In genomic region chr7:131111081-131111576, GRCh38 we compare ENCODE assay signal across 8 cellular contexts.
DNase-seq lines count a peak whose midpoint lies in the region; ATAC-seq and TF ChIP-seq lines count a peak whose summit lies in the region.

No MANE protein-coding gene starts in this region.

- no peak for ATAC-seq in HG02970 (IDR thresholded peaks at IDR 0.05; ENCODE audit: low FRiP score, unreplicated experiment)
- no peak for ATAC-seq in HG03135 (IDR thresholded peaks at IDR 0.05; ENCODE audit: unreplicated experiment)

- H2BK120ac ChIP-seq in mesendoderm (ENCODE audit: low read depth, low read length) = no peak overlapping the region

- no peak for TF ChIP-seq POLR2A in vagina (IDR thresholded peaks at IDR 0.05)

- H3K23ac ChIP-seq in mesendoderm (ENCODE audit: low read length) = no peak overlapping the region

- no peak for TF ChIP-seq CTCF in BE2C (IDR thresholded peaks at IDR 0.05; ENCODE audit: low read depth, low read length)
- no peak for TF ChIP-seq CTCF in vagina (IDR thresholded peaks at IDR 0.05)

- H3K4me1 ChIP-seq in BE2C (no peaks in the 10 kb centered on the region; the same call in 1 of the 2 replicates), GM23248 (ENCODE audit: insufficient read depth) (peaks cover 11% of the 10 kb centered on the region), mesendoderm (ENCODE audit: control insufficient read depth, low read depth, low read length) (peaks cover 5% of the 10 kb centered on the region), vagina (peaks cover 22% of the 10 kb centered on the region)

- no peak overlapping the region for H4K5ac ChIP-seq in mesendoderm (ENCODE audit: low read length)

- H3F3A ChIP-seq in GM23248 (ENCODE audit: insufficient read depth) = peaks cover 26% of the 10 kb centered on the region

- intact Hi-C loops in vagina (cut with DNase I) = no loop called here

- H4K20me1 ChIP-seq in GM23248 (ENCODE audit: insufficient read depth) = no peaks in the 10 kb centered on the region

- H3K9ac ChIP-seq in GM23248 = peak overlapping the region; percentile 98
- H3K9ac ChIP-seq in mesendoderm (ENCODE audit: low read length) = no peak overlapping the region

- in situ Hi-C loops in GM23248 (cut with MboI) = no loop called here

- no peak overlapping the region for H2BK15ac ChIP-seq in mesendoderm (replicated peaks; ENCODE audit: low read depth)

- peaks cover 75% of the 10 kb centered on the region for H3K79me2 ChIP-seq in GM23248 (ENCODE audit: insufficient read depth)
- no peaks in the 10 kb centered on the region for H3K79me2 ChIP-seq in mesendoderm (ENCODE audit: control insufficient read depth, insufficient read depth, low read length)

- H3K36me3 ChIP-seq in BE2C = no peaks in the 10 kb centered on the region
- no peaks in the 10 kb centered on the region for H3K36me3 ChIP-seq in GM23248 (ENCODE audit: low read depth)
- no peaks in the 10 kb centered on the region for H3K36me3 ChIP-seq in mesendoderm (ENCODE audit: control insufficient read depth, insufficient read depth, low read length)
- H3K36me3 ChIP-seq in vagina = no peaks in the 10 kb centered on the region

- no peak overlapping the region for H2AK5ac ChIP-seq in mesendoderm (ENCODE audit: low read length)

- DNase-seq in BE2C = no peak
- DNase-seq in GM23248 = peak; percentile 87
- DNase-seq in RPMI8226 = peak; percentile 40
- DNase-seq in dermis microvascular lymphatic vessel endothelial cell (ENCODE audit: low read depth in 2 of 2) = peak; percentile 82 to 86
- peak; percentile 70 for DNase-seq in mesendoderm
- DNase-seq in vagina (ENCODE audit: extremely low spot score in 2 of 2) = no peak

- H2AFZ ChIP-seq in GM23248 = peak overlapping the region; percentile 44

- H3K4me3 ChIP-seq in BE2C (ENCODE audit: low read depth, low read length) (peak overlapping the region; percentile 97), GM23248 (peak overlapping the region; percentile 92), mesendoderm (ENCODE audit: low read length) (no peak overlapping the region), vagina (peak overlapping the region; percentile 87 to 100)

- H3K27me3 ChIP-seq in BE2C (no peaks in the 10 kb centered on the region), GM23248 (replicated peaks; ENCODE audit: insufficient read depth) (no peaks in the 10 kb centered on the region), mesendoderm (ENCODE audit: insufficient read depth, low read length, poor library complexity) (no peaks in the 10 kb centered on the region), vagina (no peaks in the 10 kb centered on the region)

- H4K8ac ChIP-seq in mesendoderm (ENCODE audit: low read depth, low read length) = no peak overlapping the region

- H2BK5ac ChIP-seq in mesendoderm (ENCODE audit: low read length) = no peak overlapping the region

- no peak overlapping the region for H3K18ac ChIP-seq in mesendoderm (ENCODE audit: low read length)

- no peak overlapping the region for H3K56ac ChIP-seq in mesendoderm (ENCODE audit: low read length)

- peak overlapping the region; percentile 98 for H3K4me2 ChIP-seq in GM23248 (ENCODE audit: unreplicated experiment)
- H3K4me2 ChIP-seq in mesendoderm (ENCODE audit: low read length) = no peak overlapping the region

- no peak overlapping the region for H3K4ac ChIP-seq in mesendoderm (ENCODE audit: low read depth, low read length)

- no peaks in the 10 kb centered on the region for H3K9me2 ChIP-seq in GM23248 (ENCODE audit: insufficient read depth)

- no peaks in the 10 kb centered on the region for H3K9me3 ChIP-seq in BE2C
- H3K9me3 ChIP-seq in GM23248 (ENCODE audit: low read depth) = no peaks in the 10 kb centered on the region
- H3K9me3 ChIP-seq in vagina = no peaks in the 10 kb centered on the region

- H3K79me1 ChIP-seq in mesendoderm (ENCODE audit: low read length) = peaks cover 2% of the 10 kb centered on the region

- H3K27ac ChIP-seq in GM23248 = peak overlapping the region; percentile 99
- no peak overlapping the region for H3K27ac ChIP-seq in mesendoderm (ENCODE audit: low read depth, low read length)
- H3K27ac ChIP-seq in vagina = peak overlapping the region; percentile 100

- 1% methylated on average over 6 of the region's 6 CpGs for WGBS in GM23248 (ENCODE audit: low coverage in 1 of 2, low lambda C conversion rate in 2 of 2, missing lambda C conversion rate in 2 of 2), 2 experiments
- WGBS in mesendoderm (ENCODE audit: extremely low coverage, insufficient coverage, low lambda C conversion rate) = no CpG with 5 or more reads among the region's 6 CpGs

Comparison
In these comparisons a context has a peak if more than half of its experiments do, and no peak if none do; other contexts are left out.
1. DNase-seq: peak in GM23248 (single experiment), RPMI8226 (single experiment), dermis microvascular lymphatic vessel endothelial cell (2 of 2) and mesendoderm (single experiment); none in BE2C (single experiment) and vagina (0 of 2).